1 cellular context compared by ENCODE assay signal in genomic region chr12:87779016-87779415, GRCh38.
TF ChIP-seq lines count a peak whose summit lies in the region.

No MANE protein-coding gene starts in this region.

TF ChIP-seq in SK-N-SH, 30 proteins besides CTCF, POLR2A, EP300 and RAD21 (continued from another document):
- TF ChIP-seq MEF2A (IDR thresholded peaks at IDR 0.05; ENCODE audit: borderline replicate concordance, low read depth) (no peak), YY1 (IDR thresholded peaks at IDR 0.05; ENCODE audit: low read depth) (no peak), ELF1 (IDR thresholded peaks at IDR 0.05) (no peak), SMC3 (IDR thresholded peaks at IDR 0.05; ENCODE audit: low read depth, low read length) (no peak), REST (IDR thresholded peaks at IDR 0.05; ENCODE audit: low read depth, low read length) (no peak)
